In genomic region chr2:148602918-148603561, GRCh38 we compare ENCODE assay signal across 14 cellular contexts. TPM values are rescaled to one million over a fixed set of nuclear protein-coding genes. Genes with fewer than 3 reads are reported as not detected.
A peak's percentile ranks its signal among the peaks of the same experiment; 100 is the strongest.
DNase-seq lines count a peak whose midpoint lies in the region; ATAC-seq and TF ChIP-seq lines count a peak whose summit lies in the region.
"Had no signal": no experiment of that assay in that cellular context is flagged by ENCODE, and none has a peak within 500 bp of the region (broad histone marks: within the 10 kb centered on the region; RNA-seq: fewer than 3 reads in every experiment).

No MANE protein-coding gene starts in this region.

- H3K27ac ChIP-seq in ascending aorta: peak overlapping the region; percentile 10 to 39
- H3K27ac ChIP-seq: KMS-11, SK-N-MC, transverse colon had no signal

- DNase-seq in activated CD4-positive, alpha-beta T cell treated with anti-CD3 and anti-CD28 coated beads for 48 hours: peak; percentile 53
- DNase-seq in activated CD4-positive, alpha-beta T cell treated with anti-CD3 and anti-CD28 coated beads for 1 hour: no peak
- peak; percentile 13 to 73 for DNase-seq in ascending aorta (ENCODE audit: low spot score in 2 of 2)
- no peak for DNase-seq in stimulated activated naive CD4-positive, alpha-beta T cell (lab: John Stamatoyannopoulos, UW)
- no peak for DNase-seq in cortex of kidney (lab: John Stamatoyannopoulos, UW)
- DNase-seq: activated CD4-positive, CD25-positive, alpha-beta regulatory T cell treated with anti-CD3 and anti-CD28 coated beads, Interleukin-2, amount 50 U/mL, for 72 hours; NCI-H187; NCI-H774; transverse colon had no signal

- TF ChIP-seq CTCF in ascending aorta (IDR thresholded peaks at IDR 0.05): no peak

- no peak overlapping the region for H3K4me3 ChIP-seq in ascending aorta
- H3K4me3 ChIP-seq: SK-N-MC, transverse colon had no signal

- no peaks in the 10 kb centered on the region for H3K36me3 ChIP-seq in ascending aorta
- H3K36me3 ChIP-seq: transverse colon had no signal

- no peaks in the 10 kb centered on the region for H3K4me1 ChIP-seq in ascending aorta
- H3K4me1 ChIP-seq: transverse colon had no signal

- intact Hi-C loops in ascending aorta (cut with DNase I): loop anchor here (5.0 kb wide), 1 partner anchor 34 kb away; no protein-coding TSS in a partner anchor

- no peaks in the 10 kb centered on the region for H3K27me3 ChIP-seq in ascending aorta
- H3K27me3 ChIP-seq: transverse colon had no signal

- no peaks in the 10 kb centered on the region for H3K9me3 ChIP-seq in ascending aorta
- H3K9me3 ChIP-seq: transverse colon had no signal

- peak; percentile 46 for ATAC-seq in GM19351 (IDR thresholded peaks at IDR 0.05; ENCODE audit: unreplicated experiment)
- peak; percentile 11 for ATAC-seq in HG03060 (IDR thresholded peaks at IDR 0.05; ENCODE audit: low read depth, unreplicated experiment)
- no peak for ATAC-seq in GM19395 (IDR thresholded peaks at IDR 0.05; ENCODE audit: unreplicated experiment)

RNA-seq across cellular contexts. Expression of gene EPC2, which starts 41.5 kb away (rescaled TPM):
- total RNA-seq in ascending aorta: 6.5 TPM

Comparison
In these comparisons a context has a peak if more than half of its experiments do, and no peak if none do; other contexts are left out.
1. DNase-seq: peak in activated CD4-positive, alpha-beta T cell treated with anti-CD3 and anti-CD28 coated beads for 48 hours (single experiment) and ascending aorta (2 of 2); none in activated CD4-positive, alpha-beta T cell treated with anti-CD3 and anti-CD28 coated beads for 1 hour (single experiment), stimulated activated naive CD4-positive, alpha-beta T cell (0 of 6) and cortex of kidney (single experiment).